Comparison of ENCODE assay signal across 6 cellular contexts in the genomic region with DNA sequence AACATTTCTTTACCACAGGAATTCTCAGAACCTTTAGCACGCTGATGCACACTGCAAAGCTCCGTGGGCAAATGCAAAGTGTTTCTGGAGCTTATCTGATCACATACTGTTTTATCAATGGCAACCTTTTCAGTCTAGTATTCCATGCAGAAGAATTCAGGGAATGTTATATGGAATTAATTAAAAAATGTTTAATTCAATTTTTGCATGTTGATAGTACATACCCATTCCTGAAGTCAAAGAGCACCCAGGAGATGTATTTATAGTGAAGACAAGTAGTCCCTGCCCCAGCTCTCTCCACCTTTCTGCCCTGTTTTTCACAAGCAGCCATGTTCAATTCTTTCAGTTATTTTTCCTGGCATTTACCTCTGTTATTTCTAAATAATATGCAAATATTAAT.
"Had no signal": no experiment of that assay in that cellular context is flagged by ENCODE, and none has a peak within 500 bp of the region (broad histone marks: within the 10 kb centered on the region; RNA-seq: fewer than 3 reads in every experiment).

No MANE protein-coding gene starts in this region.

- DNase-seq: GOT3, H7 had no signal

- ATAC-seq: HepG2 had no signal

- H3K4me1 ChIP-seq: HAP-1 had no signal

- H3K27ac ChIP-seq: GM23248, HL-60 had no signal

- H3K9me3 ChIP-seq: HAP-1 had no signal

- H3K4me3 ChIP-seq: GM23248, HAP-1 had no signal
